23 cellular contexts compared by ENCODE assay signal in the genomic region with DNA sequence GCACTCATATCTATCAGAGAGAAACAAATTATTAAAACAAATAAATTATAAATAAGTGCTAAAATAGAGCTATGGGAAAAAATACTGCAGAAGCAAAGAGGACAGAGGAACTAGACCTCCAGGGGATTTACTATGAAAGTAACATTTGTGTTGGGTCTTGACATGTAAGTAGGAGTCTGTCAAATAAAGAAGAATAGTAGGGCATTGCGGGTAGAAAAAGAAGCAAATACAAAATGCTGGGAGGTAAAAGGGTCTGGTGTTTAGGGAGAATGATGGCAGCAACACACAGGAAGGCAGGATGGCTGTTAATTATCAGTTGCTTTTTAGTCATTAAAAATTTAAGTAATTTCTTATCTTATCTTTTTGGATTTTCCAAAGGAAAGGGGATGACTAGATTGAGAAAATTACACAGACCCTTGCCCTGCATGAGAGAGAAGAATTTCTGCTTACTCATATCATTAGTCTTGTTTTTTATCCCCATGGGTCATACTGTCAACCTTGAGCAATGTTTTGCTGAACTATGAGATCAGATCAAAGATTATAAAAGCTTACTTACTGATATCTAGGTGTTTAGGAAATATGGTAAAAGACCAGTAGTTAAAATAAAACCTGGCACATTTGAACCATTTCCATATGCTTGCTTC.
DNase-seq lines count a peak whose midpoint lies in the region; ATAC-seq, FAIRE-seq and TF ChIP-seq lines count a peak whose summit lies in the region.
"Had no signal": no experiment of that assay in that cellular context is flagged by ENCODE, and none has a peak within 500 bp of the region (broad histone marks: within the 10 kb centered on the region; RNA-seq: fewer than 3 reads in every experiment).

No MANE protein-coding gene starts in this region.

- no peak for FAIRE-seq in small intestine (lab: Jason Lieb, UNC)

- H3K9ac ChIP-seq in HUES48 (ENCODE audit: low read depth, low read length): no peak overlapping the region
- H3K9ac ChIP-seq: BLaER1 had no signal

- no peak for TF ChIP-seq CTCF in hepatocyte (IDR thresholded peaks at IDR 0.05; ENCODE audit: poor library complexity)

- WGBS in hepatocyte (ENCODE audit: low lambda C conversion rate, missing lambda C conversion rate): 52% methylated on average over 1 of the region's 1 CpG
- 95 to 100% (median 96%) methylated on average over 1 of the region's 1 CpG for WGBS in small intestine, 3 donors

- H3K36me3 ChIP-seq in HUES48 (ENCODE audit: control insufficient read depth, insufficient read depth, low read length): no peaks in the 10 kb centered on the region
- no peaks in the 10 kb centered on the region for H3K36me3 ChIP-seq in hepatocyte (replicated peaks; ENCODE audit: insufficient read depth, low read depth)
- H3K36me3 ChIP-seq in small intestine (ENCODE audit: control insufficient read depth in 2 of 2, insufficient read depth in 2 of 2, low read length in 2 of 2): no peaks in the 10 kb centered on the region
- H3K36me3 ChIP-seq: BLaER1, esophagus squamous epithelium, Peyer's patch, upper lobe of left lung had no signal

- peak; percentile 42 for ATAC-seq in GM18909 (IDR thresholded peaks at IDR 0.05; ENCODE audit: poor library complexity, unreplicated experiment)
- no peak for ATAC-seq in HG03460 (IDR thresholded peaks at IDR 0.05; ENCODE audit: unreplicated experiment)
- ATAC-seq: activated T-cell treated with anti-CD3 and anti-CD28 coated beads, Interleukin-2, amount 50 U/mL, for 4 hours had no signal

- H3K4me1 ChIP-seq in HUES48 (ENCODE audit: control insufficient read depth, insufficient read depth, low read length) (peaks cover 52% of the 10 kb centered on the region), hepatocyte (ENCODE audit: insufficient read depth) (peaks cover 33% of the 10 kb centered on the region), small intestine (ENCODE audit: control insufficient read depth in 2 of 2, insufficient read depth in 1 of 2, low read depth in 1 of 2, low read length in 1 of 2) (no peaks in the 10 kb centered on the region)
- H3K4me1 ChIP-seq: BLaER1, esophagus squamous epithelium, Peyer's patch had no signal

- no peaks in the 10 kb centered on the region for H3K9me2 ChIP-seq in hepatocyte (replicated peaks; ENCODE audit: insufficient read depth)

- no peaks in the 10 kb centered on the region for H4K20me1 ChIP-seq in hepatocyte (ENCODE audit: insufficient read depth, poor library complexity, severe bottlenecking)
- H4K20me1 ChIP-seq: BLaER1 had no signal

- peak overlapping the region; percentile 42 for H3K4me2 ChIP-seq in hepatocyte
- H3K4me2 ChIP-seq: BLaER1 had no signal

- no peaks in the 10 kb centered on the region for H3K79me2 ChIP-seq in hepatocyte

- DNase-seq in hepatocyte (ENCODE audit: low spot score) (no peak), small intestine (peak; percentile 14), DMS 273 (lab: John Stamatoyannopoulos, UW; ENCODE audit: unreplicated experiment) (no peak), OCI-M2 (lab: John Stamatoyannopoulos, UW; ENCODE audit: unreplicated experiment) (no peak)
- DNase-seq in effector CD4-positive, alpha-beta T cell: no peak
- DNase-seq: activated CD4-positive, alpha-beta T cell treated with anti-CD3 and anti-CD28 coated beads, Interleukin-2, amount 50 U/mL, for 48 hours; activated naive CD8-positive, alpha-beta T cell treated with anti-CD3 and anti-CD28 coated beads, Interleukin-2, amount 10 ng/mL, durations not matched to agents 7 days and 5 days; activated T-cell treated with anti-CD3 and anti-CD28 coated beads, Interleukin-2, amount 50 U/mL, for 4 hours; DMS 273 treated with DMSO at 0.1 percent for 48 hours; esophagus squamous epithelium; GOT3; hypothalamus; MM.1S; NCI-H1930; NCI-H524 treated with DMSO at 0.1 percent for 48 hours; Peyer's patch; stimulated activated CD4-positive, alpha-beta T cell treated with anti-CD3 and anti-CD28 coated beads, Interleukin-12 subunit alpha, Interleukin-12 subunit beta, amount 100 ng/mL, for 4 hours; stimulated activated naive CD4-positive, alpha-beta T cell; upper lobe of left lung had no signal

- H3K9me3 ChIP-seq in HUES48 (ENCODE audit: control insufficient read depth, insufficient read depth, low read length) (no peaks in the 10 kb centered on the region), hepatocyte (ENCODE audit: low read depth) (no peaks in the 10 kb centered on the region), small intestine (ENCODE audit: control insufficient read depth, low read depth) (no peaks in the 10 kb centered on the region)
- H3K9me3 ChIP-seq: BLaER1, esophagus squamous epithelium, Peyer's patch, upper lobe of left lung had no signal

- H3K27me3 ChIP-seq in HUES48 (ENCODE audit: control insufficient read depth, insufficient read depth, low read length): no peaks in the 10 kb centered on the region
- H3K27me3 ChIP-seq in hepatocyte: no peaks in the 10 kb centered on the region
- H3K27me3 ChIP-seq in small intestine (ENCODE audit: control insufficient read depth in 2 of 2, insufficient read depth in 2 of 2, low read length in 2 of 2): no peaks in the 10 kb centered on the region
- H3K27me3 ChIP-seq: BLaER1, esophagus squamous epithelium, Peyer's patch, upper lobe of left lung had no signal

- no peak overlapping the region for H2AFZ ChIP-seq in hepatocyte

- peak overlapping the region; percentile 28 for H3K27ac ChIP-seq in HUES48 (ENCODE audit: low read depth, low read length)
- peak overlapping the region; percentile 31 for H3K27ac ChIP-seq in hepatocyte
- H3K27ac ChIP-seq in small intestine (ENCODE audit: low read depth in 1 of 2, low read length in 1 of 2): no peak overlapping the region
- H3K27ac ChIP-seq: BLaER1, esophagus squamous epithelium, Peyer's patch, upper lobe of left lung had no signal

- H3K4me3 ChIP-seq in HUES48 (ENCODE audit: low read depth, low read length) (no peak overlapping the region), hepatocyte (no peak overlapping the region), small intestine (ENCODE audit: low read depth in 1 of 2, low read length in 2 of 2) (no peak overlapping the region)
- H3K4me3 ChIP-seq: BLaER1, esophagus squamous epithelium, Peyer's patch, upper lobe of left lung had no signal

Comparison
In these comparisons a context has a peak if more than half of its experiments do, and no peak if none do; other contexts are left out.
1. H3K27ac ChIP-seq: peak in HUES48 (single experiment) and hepatocyte (single experiment); none in small intestine (0 of 2).